9 cellular contexts compared by ENCODE assay signal in the genomic region with DNA sequence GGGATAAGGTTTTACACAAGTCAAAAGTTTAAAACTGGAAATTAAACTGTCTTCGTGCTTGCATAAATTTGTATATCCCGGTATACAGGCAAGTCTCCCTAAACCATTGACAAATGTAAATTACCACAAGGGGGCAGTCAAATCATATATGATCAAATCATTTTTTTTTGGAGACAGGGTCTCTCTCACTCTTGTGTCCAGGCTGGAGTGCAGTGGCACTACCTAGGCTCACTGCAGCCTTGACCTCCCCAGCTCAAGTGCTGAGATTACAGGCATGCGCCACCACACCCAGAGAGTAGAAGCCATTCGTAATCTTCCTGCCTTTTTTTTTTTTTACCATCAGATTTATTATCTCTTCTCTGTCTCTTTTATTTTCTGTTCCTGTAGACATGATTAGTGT. TPM values are rescaled to one million over a fixed set of nuclear protein-coding genes. Genes with fewer than 3 reads are reported as not detected.
DNase-seq lines count a peak whose midpoint lies in the region; ATAC-seq and TF ChIP-seq lines count a peak whose summit lies in the region.
"Had no signal": no experiment of that assay in that cellular context is flagged by ENCODE, and none has a peak within 500 bp of the region (broad histone marks: within the 10 kb centered on the region; RNA-seq: fewer than 3 reads in every experiment).

No MANE protein-coding gene starts in this region.

- TF ChIP-seq CTCF in HFF-Myc (IDR thresholded peaks at IDR 0.05; ENCODE audit: low read depth, low read length, missing control alignments) (peak; percentile 44), RWPE1 (conservative IDR thresholded peaks at IDR 0.05; ENCODE audit: low read depth) (peak; percentile 68), epithelial cell of proximal tubule (conservative IDR thresholded peaks at IDR 0.05; ENCODE audit: low read depth, low read length) (peak; percentile 65), nephron progenitor cell (IDR thresholded peaks at IDR 0.05) (peak; percentile 50)

- no peaks in the 10 kb centered on the region for H3K4me1 Mint-ChIP-seq in nephron progenitor cell

- DNase-seq in Caki2 (ENCODE audit: low read depth) (peak; percentile 52), HFF-Myc (ENCODE audit: extremely low read depth, low read depth) (peak; percentile 22), RWPE1 (ENCODE audit: low spot score) (peak; percentile 23), epithelial cell of proximal tubule (ENCODE audit: low read depth) (no peak), nephron progenitor cell (no peak), NCI-H2107 (lab: John Stamatoyannopoulos, UW) (no peak)
- no peak for DNase-seq in activated CD4-positive, alpha-beta T cell treated with anti-CD3 and anti-CD28 coated beads, Interleukin-2, amount 50 U/mL, for 48 hours

- no peak overlapping the region for H3K27ac ChIP-seq in RWPE1
- H3K27ac ChIP-seq: SJCRH30 had no signal

- in situ Hi-C loops in Caki2 (cut with HindIII; ENCODE audit: low pct_unique_long_range_greater_than_20kb, low sequenced_read_pairs), result no loop called here

- H3K4me3 ChIP-seq in HFF-Myc (replicated peaks; ENCODE audit: low read depth, low read length) (no peak overlapping the region), epithelial cell of proximal tubule (ENCODE audit: low read depth, low read length) (no peak overlapping the region)
- H3K4me3 ChIP-seq: SJCRH30 had no signal

- no peaks in the 10 kb centered on the region for H3K9me3 Mint-ChIP-seq in nephron progenitor cell

- ATAC-seq in GM21515 (IDR thresholded peaks at IDR 0.05; ENCODE audit: unreplicated experiment), result no peak

- no peaks in the 10 kb centered on the region for H3K27me3 Mint-ChIP-seq in nephron progenitor cell (ENCODE audit: low read depth, poor library complexity)

- no peak overlapping the region for H3K4me3 Mint-ChIP-seq in nephron progenitor cell

- CTCF ChIA-PET in RWPE1 (lab: Yijun Ruan, JAX), result interaction anchor here (0.6 to 0.7 kb wide), 4 partner anchors 8 to 131 kb away, joined by 3 to 8 read pairs (median 4); no protein-coding TSS in a partner anchor

- POLR2A ChIA-PET in RWPE1 (lab: Yijun Ruan, JAX; ENCODE audit: low non-redundant PET), result no interaction called here

- H3K36me3 Mint-ChIP-seq in nephron progenitor cell (ENCODE audit: low read depth), result peaks cover 75% of the 10 kb centered on the region

- H3K27ac Mint-ChIP-seq in nephron progenitor cell, result no peak overlapping the region

RNA-seq across cellular contexts. Expression of a gene that starts 18.5 kb away (rescaled TPM):
- total RNA-seq in Caki2 (2014; rRNA removed; shearing (Covaris generic); ENCODE audit: low replicate concordance), result 131 and 148 TPM in 2 replicates
- 198 and 206 TPM in 2 replicates for total RNA-seq in epithelial cell of proximal tubule

RNA-seq across cellular contexts. Expression of a gene that starts 34.6 kb away (rescaled TPM):
- not detected in 2 replicates for total RNA-seq in Caki2 (2014; rRNA removed; shearing (Covaris generic); ENCODE audit: low replicate concordance)
- total RNA-seq in epithelial cell of proximal tubule, result 0.58 TPM in 1 of 2 replicates, not detected in the other
- total RNA-seq: SJCRH30 had no signal

RNA-seq across cellular contexts. Expression of a gene that starts 44.1 kb away (rescaled TPM):
- 198 and 232 TPM in 2 replicates for total RNA-seq in Caki2 (2014; rRNA removed; shearing (Covaris generic); ENCODE audit: low replicate concordance)
- total RNA-seq in epithelial cell of proximal tubule, result 57.6 and 67.7 TPM in 2 replicates

Comparison
In these comparisons a context has a peak if more than half of its experiments do, and no peak if none do; other contexts are left out.
1. DNase-seq: peak in Caki2 (single experiment), HFF-Myc (single experiment) and RWPE1 (single experiment); none in epithelial cell of proximal tubule (single experiment), nephron progenitor cell (single experiment), activated CD4-positive, alpha-beta T cell treated with anti-CD3 and anti-CD28 coated beads, Interleukin-2, amount 50 U/mL, for 48 hours (0 of 2) and NCI-H2107 (single experiment).
2. Peak in every context shown above with its lines, with median percentiles within 50 percentile points of each other: CTCF ChIP-seq.